Comparison of ENCODE assay signal across 12 cellular contexts in genomic region chr10:95406651-95407280, GRCh38.
A peak's percentile ranks its signal among the peaks of the same experiment; 100 is the strongest.
DNase-seq lines count a peak whose midpoint lies in the region; ATAC-seq and TF ChIP-seq lines count a peak whose summit lies in the region.
"Had no signal": no experiment of that assay in that cellular context is flagged by ENCODE, and none has a peak within 500 bp of the region (broad histone marks: within the 10 kb centered on the region; RNA-seq: fewer than 3 reads in every experiment).

No MANE protein-coding gene starts in this region.

- intact Hi-C loops in PC-3 (cut with micrococcal nuclease): no loop called here
- intact Hi-C loops in sciatic nerve (cut with DNase I): no loop called here

- 49 to 50% methylated on average over 6 to 9 of the region's 11 CpGs for WGBS in gastroesophageal sphincter (ENCODE audit: low coverage in 1 of 2), 2 donors

- no peaks in the 10 kb centered on the region for H3K79me2 ChIP-seq in PC-3 (ENCODE audit: low read length)

- TF ChIP-seq EP300 in gastroesophageal sphincter (IDR thresholded peaks at IDR 0.05): no peak

- H3K4me1 ChIP-seq in PC-3 (ENCODE audit: insufficient read depth, low read length) (peaks cover 52% of the 10 kb centered on the region), gastroesophageal sphincter (peaks cover 36 to 100% (median 38%) of the 10 kb centered on the region in 3 donors)
- H3K4me1 ChIP-seq: Caco-2 had no signal

- peak overlapping the region; percentile 69 for H3K4me2 ChIP-seq in PC-3 (ENCODE audit: low read length)

- TF ChIP-seq POLR2A in gastroesophageal sphincter (IDR thresholded peaks at IDR 0.05): no peak

- H3K9me3 ChIP-seq in PC-3 (ENCODE audit: low read length) (no peaks in the 10 kb centered on the region), gastroesophageal sphincter (no peaks in the 10 kb centered on the region)
- H3K9me3 ChIP-seq: Caco-2 had no signal

- H3K4me3 ChIP-seq in PC-3 (ENCODE audit: low read length): peak overlapping the region; percentile 23; the same call in 1 of the 2 replicates
- H3K4me3 ChIP-seq in gastroesophageal sphincter: no peak overlapping the region
- H3K4me3 ChIP-seq: skin epidermis had no signal

- CTCF ChIA-PET in PC-3 (lab: Charles Lee): no interaction called here

- POLR2A ChIA-PET in PC-3 (lab: Charles Lee; ENCODE audit: unreplicated experiment): no interaction called here

- H3K36me3 ChIP-seq in PC-3 (ENCODE audit: low read depth, low read length) (no peaks in the 10 kb centered on the region), gastroesophageal sphincter (peaks cover 3 to 73% of the 10 kb centered on the region in 2 donors)

- DNase-seq in G401 (ENCODE audit: low spot score) (peak; percentile 92), PC-3 (peak; percentile 91), sciatic nerve (ENCODE audit: low spot score) (no peak), hepatic stellate cell (ENCODE audit: low spot score) (no peak)
- DNase-seq in effector CD4-positive, alpha-beta T cell: no peak
- no peak for DNase-seq in activated T-cell treated with anti-CD3 and anti-CD28 coated beads, Interleukin-2, amount 50 U/mL, for 48 hours
- DNase-seq: activated naive CD8-positive, alpha-beta T cell treated with anti-CD3 and anti-CD28 coated beads, Interleukin-2, amount 50 U/mL, for 24 hours; Caco-2; NCI-H146 had no signal

- in situ Hi-C loops in G401 (cut with HindIII; ENCODE audit: low sequenced_read_pairs): no loop called here

- H3K9me2 ChIP-seq in PC-3 (replicated peaks; ENCODE audit: low read length): no peaks in the 10 kb centered on the region

- ATAC-seq in PC-3 (peak; percentile 61), gastroesophageal sphincter (peak; percentile 44), sciatic nerve (peak; percentile 37), HG03571 (IDR thresholded peaks at IDR 0.05; ENCODE audit: unreplicated experiment) (no peak)
- ATAC-seq: activated naive CD8-positive, alpha-beta T cell treated with anti-CD3 and anti-CD28 coated beads, Interleukin-2, amount 50 U/mL, for 24 hours had no signal

- H2AFZ ChIP-seq in PC-3 (ENCODE audit: low read length): no peak overlapping the region

- H4K20me1 ChIP-seq in PC-3 (ENCODE audit: low read length): no peaks in the 10 kb centered on the region

- TF ChIP-seq CTCF in PC-3 (conservative IDR thresholded peaks at IDR 0.05; ENCODE audit: low read depth, low read length) (no peak), gastroesophageal sphincter (IDR thresholded peaks at IDR 0.05) (no peak)

- H3F3A ChIP-seq in PC-3 (ENCODE audit: low read length, unreplicated experiment): peaks cover 12% of the 10 kb centered on the region

- peak overlapping the region; percentile 77 for H3K9ac ChIP-seq in PC-3 (ENCODE audit: low read length)

- H3K27ac ChIP-seq in PC-3 (ENCODE audit: low read length) (peak overlapping the region; percentile 100), gastroesophageal sphincter (peak overlapping the region; percentile 84 to 99 (median 94))

- H3K27me3 ChIP-seq in PC-3 (ENCODE audit: low read length) (no peaks in the 10 kb centered on the region), gastroesophageal sphincter (no peaks in the 10 kb centered on the region)

- TSS peak; percentile 34 for BruUV-seq in PC-3 (replicated peaks; lab: Mats Ljungman, UMichigan)

Comparison
In these comparisons a context has a peak if more than half of its experiments do, and no peak if none do; other contexts are left out.
1. DNase-seq: peak in G401 (single experiment) and PC-3 (single experiment); none in sciatic nerve (single experiment), effector CD4-positive, alpha-beta T cell (single experiment), hepatic stellate cell (single experiment) and activated T-cell treated with anti-CD3 and anti-CD28 coated beads, Interleukin-2, amount 50 U/mL, for 48 hours (0 of 2).